1 cellular context compared by ENCODE assay signal in the genomic region with DNA sequence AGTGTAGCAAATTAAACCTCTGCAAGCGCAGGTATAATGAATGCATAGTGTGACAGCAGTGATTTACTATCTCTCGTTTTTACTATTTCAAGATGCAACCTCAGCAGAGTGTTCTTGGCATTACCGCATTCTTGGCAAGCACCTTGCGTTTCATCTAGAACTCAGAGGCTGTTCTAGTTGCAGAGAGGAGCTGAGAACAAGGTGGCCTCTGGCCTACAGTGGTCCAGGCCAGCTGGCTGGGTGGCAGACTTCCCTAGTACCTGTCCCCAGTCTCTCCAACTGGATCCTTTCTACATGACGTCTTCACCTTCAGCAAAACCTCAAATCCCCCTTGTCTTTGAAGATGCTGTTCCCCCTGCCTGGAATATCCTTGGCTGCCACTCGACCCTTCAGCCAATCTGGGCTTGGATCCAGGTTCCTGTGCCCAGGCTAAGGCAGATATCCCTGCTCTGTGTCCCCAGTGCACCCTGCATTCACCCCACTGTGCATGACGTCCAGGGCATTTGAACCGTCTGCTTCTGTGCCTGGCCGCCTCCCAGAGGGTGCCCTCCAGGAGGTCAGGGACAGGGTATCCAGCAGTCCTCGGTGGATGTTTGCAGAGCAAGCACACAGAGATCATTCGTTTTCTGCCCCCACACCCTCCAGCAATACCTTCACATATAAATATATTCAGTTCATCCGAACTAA.
TF ChIP-seq lines count a peak whose summit lies in the region.

No MANE protein-coding gene starts in this region.

TF ChIP-seq in HepG2, 621 proteins besides CTCF, POLR2A, EP300 and RAD21 (continued from another document and continues in another):
- TF ChIP-seq, protein P1, sequence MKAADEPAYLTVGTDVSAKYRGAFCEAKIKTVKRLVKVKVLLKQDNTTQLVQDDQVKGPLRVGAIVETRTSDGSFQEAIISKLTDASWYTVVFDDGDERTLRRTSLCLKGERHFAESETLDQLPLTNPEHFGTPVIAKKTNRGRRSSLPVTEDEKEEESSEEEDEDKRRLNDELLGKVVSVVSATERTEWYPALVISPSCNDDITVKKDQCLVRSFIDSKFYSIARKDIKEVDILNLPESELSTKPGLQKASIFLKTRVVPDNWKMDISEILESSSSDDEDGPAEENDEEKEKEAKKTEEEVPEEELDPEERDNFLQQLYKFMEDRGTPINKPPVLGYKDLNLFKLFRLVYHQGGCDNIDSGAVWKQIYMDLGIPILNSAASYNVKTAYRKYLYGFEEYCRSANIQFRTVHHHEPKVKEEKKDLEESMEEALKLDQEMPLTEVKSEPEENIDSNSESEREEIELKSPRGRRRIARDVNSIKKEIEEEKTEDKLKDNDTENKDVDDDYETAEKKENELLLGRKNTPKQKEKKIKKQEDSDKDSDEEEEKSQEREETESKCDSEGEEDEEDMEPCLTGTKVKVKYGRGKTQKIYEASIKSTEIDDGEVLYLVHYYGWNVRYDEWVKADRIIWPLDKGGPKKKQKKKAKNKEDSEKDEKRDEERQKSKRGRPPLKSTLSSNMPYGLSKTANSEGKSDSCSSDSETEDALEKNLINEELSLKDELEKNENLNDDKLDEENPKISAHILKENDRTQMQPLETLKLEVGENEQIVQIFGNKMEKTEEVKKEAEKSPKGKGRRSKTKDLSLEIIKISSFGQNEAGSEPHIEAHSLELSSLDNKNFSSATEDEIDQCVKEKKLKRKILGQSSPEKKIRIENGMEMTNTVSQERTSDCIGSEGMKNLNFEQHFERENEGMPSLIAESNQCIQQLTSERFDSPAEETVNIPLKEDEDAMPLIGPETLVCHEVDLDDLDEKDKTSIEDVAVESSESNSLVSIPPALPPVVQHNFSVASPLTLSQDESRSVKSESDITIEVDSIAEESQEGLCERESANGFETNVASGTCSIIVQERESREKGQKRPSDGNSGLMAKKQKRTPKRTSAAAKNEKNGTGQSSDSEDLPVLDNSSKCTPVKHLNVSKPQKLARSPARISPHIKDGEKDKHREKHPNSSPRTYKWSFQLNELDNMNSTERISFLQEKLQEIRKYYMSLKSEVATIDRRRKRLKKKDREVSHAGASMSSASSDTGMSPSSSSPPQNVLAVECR (CRISPR knock-in tag; IDR thresholded peaks at IDR 0.05; ENCODE audit: borderline replicate concordance) = no peak
- TF ChIP-seq TOE1 (CRISPR knock-in tag; IDR thresholded peaks at IDR 0.05) = no peak
- TF ChIP-seq MZF1 (CRISPR knock-in tag; IDR thresholded peaks at IDR 0.05; ENCODE audit: borderline replicate concordance) = no peak
- no peak for TF ChIP-seq BRF2 (CRISPR knock-in tag; IDR thresholded peaks at IDR 0.05)
- TF ChIP-seq ZNF672 (CRISPR knock-in tag; IDR thresholded peaks at IDR 0.05) = no peak
- TF ChIP-seq HNF4A (CRISPR knock-in tag; IDR thresholded peaks at IDR 0.05) = peak; percentile 51; the same call in 1 of the 2 replicates
- no peak for TF ChIP-seq ZBTB1 (CRISPR knock-in tag; IDR thresholded peaks at IDR 0.05; ENCODE audit: borderline replicate concordance)
- TF ChIP-seq TBL1XR1 (IDR thresholded peaks at IDR 0.05; ENCODE audit: borderline replicate concordance, low read length, partially characterized antibody) = no peak
- TF ChIP-seq, protein P2, sequence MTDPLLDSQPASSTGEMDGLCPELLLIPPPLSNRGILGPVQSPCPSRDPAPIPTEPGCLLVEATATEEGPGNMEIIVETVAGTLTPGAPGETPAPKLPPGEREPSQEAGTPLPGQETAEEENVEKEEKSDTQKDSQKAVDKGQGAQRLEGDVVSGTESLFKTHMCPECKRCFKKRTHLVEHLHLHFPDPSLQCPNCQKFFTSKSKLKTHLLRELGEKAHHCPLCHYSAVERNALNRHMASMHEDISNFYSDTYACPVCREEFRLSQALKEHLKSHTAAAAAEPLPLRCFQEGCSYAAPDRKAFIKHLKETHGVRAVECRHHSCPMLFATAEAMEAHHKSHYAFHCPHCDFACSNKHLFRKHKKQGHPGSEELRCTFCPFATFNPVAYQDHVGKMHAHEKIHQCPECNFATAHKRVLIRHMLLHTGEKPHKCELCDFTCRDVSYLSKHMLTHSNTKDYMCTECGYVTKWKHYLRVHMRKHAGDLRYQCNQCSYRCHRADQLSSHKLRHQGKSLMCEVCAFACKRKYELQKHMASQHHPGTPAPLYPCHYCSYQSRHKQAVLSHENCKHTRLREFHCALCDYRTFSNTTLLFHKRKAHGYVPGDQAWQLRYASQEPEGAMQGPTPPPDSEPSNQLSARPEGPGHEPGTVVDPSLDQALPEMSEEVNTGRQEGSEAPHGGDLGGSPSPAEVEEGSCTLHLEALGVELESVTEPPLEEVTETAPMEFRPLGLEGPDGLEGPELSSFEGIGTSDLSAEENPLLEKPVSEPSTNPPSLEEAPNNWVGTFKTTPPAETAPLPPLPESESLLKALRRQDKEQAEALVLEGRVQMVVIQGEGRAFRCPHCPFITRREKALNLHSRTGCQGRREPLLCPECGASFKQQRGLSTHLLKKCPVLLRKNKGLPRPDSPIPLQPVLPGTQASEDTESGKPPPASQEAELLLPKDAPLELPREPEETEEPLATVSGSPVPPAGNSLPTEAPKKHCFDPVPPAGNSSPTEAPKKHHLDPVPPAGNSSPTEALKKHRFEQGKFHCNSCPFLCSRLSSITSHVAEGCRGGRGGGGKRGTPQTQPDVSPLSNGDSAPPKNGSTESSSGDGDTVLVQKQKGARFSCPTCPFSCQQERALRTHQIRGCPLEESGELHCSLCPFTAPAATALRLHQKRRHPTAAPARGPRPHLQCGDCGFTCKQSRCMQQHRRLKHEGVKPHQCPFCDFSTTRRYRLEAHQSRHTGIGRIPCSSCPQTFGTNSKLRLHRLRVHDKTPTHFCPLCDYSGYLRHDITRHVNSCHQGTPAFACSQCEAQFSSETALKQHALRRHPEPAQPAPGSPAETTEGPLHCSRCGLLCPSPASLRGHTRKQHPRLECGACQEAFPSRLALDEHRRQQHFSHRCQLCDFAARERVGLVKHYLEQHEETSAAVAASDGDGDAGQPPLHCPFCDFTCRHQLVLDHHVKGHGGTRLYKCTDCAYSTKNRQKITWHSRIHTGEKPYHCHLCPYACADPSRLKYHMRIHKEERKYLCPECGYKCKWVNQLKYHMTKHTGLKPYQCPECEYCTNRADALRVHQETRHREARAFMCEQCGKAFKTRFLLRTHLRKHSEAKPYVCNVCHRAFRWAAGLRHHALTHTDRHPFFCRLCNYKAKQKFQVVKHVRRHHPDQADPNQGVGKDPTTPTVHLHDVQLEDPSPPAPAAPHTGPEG (CRISPR knock-in tag; IDR thresholded peaks at IDR 0.05) = no peak
- TF ChIP-seq, protein P3, sequence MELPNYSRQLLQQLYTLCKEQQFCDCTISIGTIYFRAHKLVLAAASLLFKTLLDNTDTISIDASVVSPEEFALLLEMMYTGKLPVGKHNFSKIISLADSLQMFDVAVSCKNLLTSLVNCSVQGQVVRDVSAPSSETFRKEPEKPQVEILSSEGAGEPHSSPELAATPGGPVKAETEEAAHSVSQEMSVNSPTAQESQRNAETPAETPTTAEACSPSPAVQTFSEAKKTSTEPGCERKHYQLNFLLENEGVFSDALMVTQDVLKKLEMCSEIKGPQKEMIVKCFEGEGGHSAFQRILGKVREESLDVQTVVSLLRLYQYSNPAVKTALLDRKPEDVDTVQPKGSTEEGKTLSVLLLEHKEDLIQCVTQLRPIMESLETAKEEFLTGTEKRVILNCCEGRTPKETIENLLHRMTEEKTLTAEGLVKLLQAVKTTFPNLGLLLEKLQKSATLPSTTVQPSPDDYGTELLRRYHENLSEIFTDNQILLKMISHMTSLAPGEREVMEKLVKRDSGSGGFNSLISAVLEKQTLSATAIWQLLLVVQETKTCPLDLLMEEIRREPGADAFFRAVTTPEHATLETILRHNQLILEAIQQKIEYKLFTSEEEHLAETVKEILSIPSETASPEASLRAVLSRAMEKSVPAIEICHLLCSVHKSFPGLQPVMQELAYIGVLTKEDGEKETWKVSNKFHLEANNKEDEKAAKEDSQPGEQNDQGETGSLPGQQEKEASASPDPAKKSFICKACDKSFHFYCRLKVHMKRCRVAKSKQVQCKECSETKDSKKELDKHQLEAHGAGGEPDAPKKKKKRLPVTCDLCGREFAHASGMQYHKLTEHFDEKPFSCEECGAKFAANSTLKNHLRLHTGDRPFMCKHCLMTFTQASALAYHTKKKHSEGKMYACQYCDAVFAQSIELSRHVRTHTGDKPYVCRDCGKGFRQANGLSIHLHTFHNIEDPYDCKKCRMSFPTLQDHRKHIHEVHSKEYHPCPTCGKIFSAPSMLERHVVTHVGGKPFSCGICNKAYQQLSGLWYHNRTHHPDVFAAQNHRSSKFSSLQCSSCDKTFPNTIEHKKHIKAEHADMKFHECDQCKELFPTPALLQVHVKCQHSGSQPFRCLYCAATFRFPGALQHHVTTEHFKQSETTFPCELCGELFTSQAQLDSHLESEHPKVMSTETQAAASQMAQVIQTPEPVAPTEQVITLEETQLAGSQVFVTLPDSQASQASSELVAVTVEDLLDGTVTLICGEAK (IDR thresholded peaks at IDR 0.05) = no peak
- TF ChIP-seq, protein P3 (CRISPR knock-in tag; IDR thresholded peaks at IDR 0.05) = 0 out of 2 replicates have a peak, but pooled peaks have one; percentile 51
- no peak for TF ChIP-seq ZNF558 (CRISPR knock-in tag; IDR thresholded peaks at IDR 0.05; ENCODE audit: borderline replicate concordance)
- TF ChIP-seq MXD1 (CRISPR knock-in tag; IDR thresholded peaks at IDR 0.05) = no peak
- peak in 1 of 2 experiments; percentile 38; a peak in 1 of 4 replicates for TF ChIP-seq NR2F1 (CRISPR knock-in tag; IDR thresholded peaks at IDR 0.05)
- TF ChIP-seq ZNF563 (CRISPR knock-in tag; IDR thresholded peaks at IDR 0.05) = no peak
- no peak for TF ChIP-seq MIER3 (CRISPR knock-in tag; IDR thresholded peaks at IDR 0.05; ENCODE audit: borderline replicate concordance)
- TF ChIP-seq ZFP36L2 (CRISPR knock-in tag; IDR thresholded peaks at IDR 0.05) = no peak
- TF ChIP-seq KDM4B (CRISPR knock-in tag; IDR thresholded peaks at IDR 0.05) = no peak
- TF ChIP-seq ZNF549 (CRISPR knock-in tag; IDR thresholded peaks at IDR 0.05) = no peak
- TF ChIP-seq, protein P4, sequence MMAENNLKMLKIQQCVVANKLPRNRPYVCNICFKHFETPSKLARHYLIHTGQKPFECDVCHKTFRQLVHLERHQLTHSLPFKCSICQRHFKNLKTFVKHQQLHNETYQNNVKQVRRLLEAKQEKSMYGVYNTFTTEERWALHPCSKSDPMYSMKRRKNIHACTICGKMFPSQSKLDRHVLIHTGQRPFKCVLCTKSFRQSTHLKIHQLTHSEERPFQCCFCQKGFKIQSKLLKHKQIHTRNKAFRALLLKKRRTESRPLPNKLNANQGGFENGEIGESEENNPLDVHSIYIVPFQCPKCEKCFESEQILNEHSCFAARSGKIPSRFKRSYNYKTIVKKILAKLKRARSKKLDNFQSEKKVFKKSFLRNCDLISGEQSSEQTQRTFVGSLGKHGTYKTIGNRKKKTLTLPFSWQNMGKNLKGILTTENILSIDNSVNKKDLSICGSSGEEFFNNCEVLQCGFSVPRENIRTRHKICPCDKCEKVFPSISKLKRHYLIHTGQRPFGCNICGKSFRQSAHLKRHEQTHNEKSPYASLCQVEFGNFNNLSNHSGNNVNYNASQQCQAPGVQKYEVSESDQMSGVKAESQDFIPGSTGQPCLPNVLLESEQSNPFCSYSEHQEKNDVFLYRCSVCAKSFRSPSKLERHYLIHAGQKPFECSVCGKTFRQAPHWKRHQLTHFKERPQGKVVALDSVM (CRISPR knock-in tag; IDR thresholded peaks at IDR 0.05) = no peak
- TF ChIP-seq SKI (IDR thresholded peaks at IDR 0.05; ENCODE audit: partially characterized antibody) = no peak
- no peak for TF ChIP-seq REL (CRISPR knock-in tag; conservative IDR thresholded peaks at IDR 0.05)
- TF ChIP-seq ZBTB43 (CRISPR knock-in tag; conservative IDR thresholded peaks at IDR 0.05) = no peak
